Comparison of ENCODE assay signal across 18 cellular contexts in genomic region chr2:171822520-171823297, GRCh38.
DNase-seq lines count a peak whose midpoint lies in the region; ATAC-seq, FAIRE-seq and TF ChIP-seq lines count a peak whose summit lies in the region.
"Had no signal": no experiment of that assay in that cellular context is flagged by ENCODE, and none has a peak within 500 bp of the region (broad histone marks: within the 10 kb centered on the region; RNA-seq: fewer than 3 reads in every experiment).

No MANE protein-coding gene starts in this region.

- H3K36me3 Mint-ChIP-seq in HFFc6 (ENCODE audit: low read depth), result peaks cover 4% of the 10 kb centered on the region
- peaks cover 13% of the 10 kb centered on the region for H3K36me3 Mint-ChIP-seq in WTC11

- no peak for DNase-seq in D721Med (ENCODE audit: insufficient read length, low spot score)
- DNase-seq in HFFc6, result peak; percentile 21
- DNase-seq in NOMO-1 treated with DMSO at 0.1 percent for 48 hours (lab: John Stamatoyannopoulos, UW; ENCODE audit: unreplicated experiment), result peak; percentile 71
- DNase-seq in dedifferentiated amniotic fluid mesenchymal stem cell (ENCODE audit: extremely low spot score), result peak; percentile 51
- no peak for DNase-seq in ovary
- DNase-seq in WTC11 (ENCODE audit: low spot score), result no peak
- no peak for DNase-seq in NCI-H2029 (lab: John Stamatoyannopoulos, UW)
- DNase-seq: CD4-positive, alpha-beta memory T cell; DND-41; HCEC 1CT; NCI-H2029 treated with DMSO at 0.1 percent for 48 hours; NCI-H510A treated with DMSO at 0.1 percent for 48 hours; OCI-M1; RPMI8226 had no signal

- H3K9me3 ChIP-seq in ovary, result no peaks in the 10 kb centered on the region

- H3K36me3 ChIP-seq in ovary, result no peaks in the 10 kb centered on the region

- ATAC-seq in WTC11, result no peak
- ATAC-seq in GM18511 (IDR thresholded peaks at IDR 0.05; ENCODE audit: unreplicated experiment), result no peak

- H3K9me3 Mint-ChIP-seq in HFFc6 (no peaks in the 10 kb centered on the region), WTC11 (peaks cover 11% of the 10 kb centered on the region)
- H3K9me3 Mint-ChIP-seq: CD4-positive, alpha-beta memory T cell; T-helper 1 cell treated with Interleukin-12 subunit alpha and Interleukin-12 subunit beta and Interleukin-4 antibody, amounts not matched to agents 30 μg/mL and 1 μg/mL, for 36 hours had no signal

- WGBS in ovary, 3 donors, result 94 to 100% (median 96%) methylated on average over 1 of the region's 1 CpG

- H3K4me3 Mint-ChIP-seq in HFFc6 (no peak overlapping the region), WTC11 (no peak overlapping the region)
- H3K4me3 Mint-ChIP-seq: B cell; CD4-positive, alpha-beta memory T cell; T-helper 1 cell treated with Interleukin-12 subunit alpha and Interleukin-12 subunit beta and Interleukin-4 antibody, amounts not matched to agents 30 μg/mL and 1 μg/mL, for 36 hours had no signal

- TF ChIP-seq CTCF in D721Med (IDR thresholded peaks at IDR 0.05; ENCODE audit: insufficient read depth, missing control alignments), result no peak
- no peak for TF ChIP-seq CTCF in HFFc6 (IDR thresholded peaks at IDR 0.05)
- TF ChIP-seq CTCF in ovary (IDR thresholded peaks at IDR 0.05), result no peak
- no peak for TF ChIP-seq CTCF in WTC11 (IDR thresholded peaks at IDR 0.05)

- H3K27ac Mint-ChIP-seq in HFFc6, result peak overlapping the region; percentile 47
- H3K27ac Mint-ChIP-seq in WTC11, result no peak overlapping the region
- H3K27ac Mint-ChIP-seq: B cell; T-helper 1 cell treated with Interleukin-12 subunit alpha and Interleukin-12 subunit beta and Interleukin-4 antibody, amounts not matched to agents 30 μg/mL and 1 μg/mL, for 36 hours had no signal

- H3K4me3 ChIP-seq in ovary, result no peak overlapping the region

- CTCF ChIA-PET in WTC11 (lab: Charles Lee), result no interaction called here

- H3K27me3 Mint-ChIP-seq in HFFc6 (ENCODE audit: insufficient read depth), result 0 out of 2 replicates have a peak, but pooled peaks cover 4% of the 10 kb centered on the region
- no peaks in the 10 kb centered on the region for H3K27me3 Mint-ChIP-seq in WTC11 (ENCODE audit: low read depth)
- H3K27me3 Mint-ChIP-seq: B cell; CD4-positive, alpha-beta memory T cell had no signal

- POLR2A ChIA-PET in WTC11 (lab: Charles Lee), result no interaction called here

- H3K27ac ChIP-seq in ovary, result no peak overlapping the region

- intact Hi-C loops in ovary (cut with DNase I), result no loop called here

- no peaks in the 10 kb centered on the region for H3K4me1 ChIP-seq in ovary (ENCODE audit: insufficient read depth)

- H3K27me3 ChIP-seq in ovary, result no peaks in the 10 kb centered on the region

- FAIRE-seq in D721Med (lab: Jason Lieb, UNC), result peak; percentile 46
- FAIRE-seq: HTR-8/SVneo had no signal

- no peak for TF ChIP-seq EP300 in ovary (IDR thresholded peaks at IDR 0.05)

- TF ChIP-seq POLR2A in ovary (IDR thresholded peaks at IDR 0.05), result no peak

- H3K4me1 Mint-ChIP-seq in HFFc6 (ENCODE audit: low read depth) (peaks cover 22% of the 10 kb centered on the region), WTC11 (no peaks in the 10 kb centered on the region)
- H3K4me1 Mint-ChIP-seq: B cell; CD4-positive, alpha-beta memory T cell had no signal

TF ChIP-seq in WTC11, 78 proteins besides CTCF, POLR2A, EP300 and RAD21:
- TF ChIP-seq, protein P1, sequence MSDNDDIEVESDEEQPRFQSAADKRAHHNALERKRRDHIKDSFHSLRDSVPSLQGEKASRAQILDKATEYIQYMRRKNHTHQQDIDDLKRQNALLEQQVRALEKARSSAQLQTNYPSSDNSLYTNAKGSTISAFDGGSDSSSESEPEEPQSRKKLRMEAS (CRISPR knock-in tag; IDR thresholded peaks at IDR 0.05), result no peak
- no peak for TF ChIP-seq RELA (CRISPR knock-in tag; IDR thresholded peaks at IDR 0.05; ENCODE audit: borderline replicate concordance)
- TF ChIP-seq, protein P2, sequence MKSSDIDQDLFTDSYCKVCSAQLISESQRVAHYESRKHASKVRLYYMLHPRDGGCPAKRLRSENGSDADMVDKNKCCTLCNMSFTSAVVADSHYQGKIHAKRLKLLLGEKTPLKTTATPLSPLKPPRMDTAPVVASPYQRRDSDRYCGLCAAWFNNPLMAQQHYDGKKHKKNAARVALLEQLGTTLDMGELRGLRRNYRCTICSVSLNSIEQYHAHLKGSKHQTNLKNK (CRISPR knock-in tag; IDR thresholded peaks at IDR 0.05), result no peak
- TF ChIP-seq TEAD1 (CRISPR knock-in tag; IDR thresholded peaks at IDR 0.05), result no peak
- no peak for TF ChIP-seq ELF4 (CRISPR knock-in tag; IDR thresholded peaks at IDR 0.05; ENCODE audit: low read depth)
- TF ChIP-seq SOX15 (CRISPR knock-in tag; IDR thresholded peaks at IDR 0.05), result no peak
- TF ChIP-seq, protein P3, sequence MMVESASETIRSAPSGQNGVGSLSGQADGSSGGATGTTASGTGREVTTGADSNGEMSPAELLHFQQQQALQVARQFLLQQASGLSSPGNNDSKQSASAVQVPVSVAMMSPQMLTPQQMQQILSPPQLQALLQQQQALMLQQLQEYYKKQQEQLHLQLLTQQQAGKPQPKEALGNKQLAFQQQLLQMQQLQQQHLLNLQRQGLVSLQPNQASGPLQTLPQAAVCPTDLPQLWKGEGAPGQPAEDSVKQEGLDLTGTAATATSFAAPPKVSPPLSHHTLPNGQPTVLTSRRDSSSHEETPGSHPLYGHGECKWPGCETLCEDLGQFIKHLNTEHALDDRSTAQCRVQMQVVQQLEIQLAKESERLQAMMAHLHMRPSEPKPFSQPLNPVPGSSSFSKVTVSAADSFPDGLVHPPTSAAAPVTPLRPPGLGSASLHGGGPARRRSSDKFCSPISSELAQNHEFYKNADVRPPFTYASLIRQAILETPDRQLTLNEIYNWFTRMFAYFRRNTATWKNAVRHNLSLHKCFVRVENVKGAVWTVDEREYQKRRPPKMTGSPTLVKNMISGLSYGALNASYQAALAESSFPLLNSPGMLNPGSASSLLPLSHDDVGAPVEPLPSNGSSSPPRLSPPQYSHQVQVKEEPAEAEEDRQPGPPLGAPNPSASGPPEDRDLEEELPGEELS (CRISPR knock-in tag; IDR thresholded peaks at IDR 0.05), result no peak
- no peak for TF ChIP-seq STAT6 (CRISPR knock-in tag; conservative IDR thresholded peaks at IDR 0.05; ENCODE audit: low read depth)
- no peak for TF ChIP-seq GTF2I (CRISPR knock-in tag; conservative IDR thresholded peaks at IDR 0.05)
- no peak for TF ChIP-seq ZNF396 (CRISPR knock-in tag; IDR thresholded peaks at IDR 0.05; ENCODE audit: borderline replicate concordance)
- TF ChIP-seq OVOL2 (CRISPR knock-in tag; IDR thresholded peaks at IDR 0.05; ENCODE audit: borderline replicate concordance), result no peak
- no peak for TF ChIP-seq ZNF138 (CRISPR knock-in tag; conservative IDR thresholded peaks at IDR 0.05)
- TF ChIP-seq NR1H2 (CRISPR knock-in tag; IDR thresholded peaks at IDR 0.05), result no peak
- TF ChIP-seq SMAD4 (CRISPR knock-in tag; IDR thresholded peaks at IDR 0.05), result no peak
- no peak for TF ChIP-seq ZNF317 (CRISPR knock-in tag; IDR thresholded peaks at IDR 0.05; ENCODE audit: borderline replicate concordance, low read depth)
- no peak for TF ChIP-seq PREB (CRISPR knock-in tag; IDR thresholded peaks at IDR 0.05; ENCODE audit: borderline replicate concordance)
- TF ChIP-seq, protein P4, sequence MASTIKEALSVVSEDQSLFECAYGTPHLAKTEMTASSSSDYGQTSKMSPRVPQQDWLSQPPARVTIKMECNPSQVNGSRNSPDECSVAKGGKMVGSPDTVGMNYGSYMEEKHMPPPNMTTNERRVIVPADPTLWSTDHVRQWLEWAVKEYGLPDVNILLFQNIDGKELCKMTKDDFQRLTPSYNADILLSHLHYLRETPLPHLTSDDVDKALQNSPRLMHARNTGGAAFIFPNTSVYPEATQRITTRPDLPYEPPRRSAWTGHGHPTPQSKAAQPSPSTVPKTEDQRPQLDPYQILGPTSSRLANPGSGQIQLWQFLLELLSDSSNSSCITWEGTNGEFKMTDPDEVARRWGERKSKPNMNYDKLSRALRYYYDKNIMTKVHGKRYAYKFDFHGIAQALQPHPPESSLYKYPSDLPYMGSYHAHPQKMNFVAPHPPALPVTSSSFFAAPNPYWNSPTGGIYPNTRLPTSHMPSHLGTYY (CRISPR knock-in tag; IDR thresholded peaks at IDR 0.05), result no peak

Comparison
In these comparisons a context has a peak if more than half of its experiments do, and no peak if none do; other contexts are left out.
1. DNase-seq: peak in HFFc6 (single experiment), NOMO-1 treated with DMSO at 0.1 percent for 48 hours (single experiment) and dedifferentiated amniotic fluid mesenchymal stem cell (single experiment); none in D721Med (single experiment), ovary (0 of 5), WTC11 (single experiment) and NCI-H2029 (single experiment).